Comparison of ENCODE assay signal across 1 cellular context in the genomic region with DNA sequence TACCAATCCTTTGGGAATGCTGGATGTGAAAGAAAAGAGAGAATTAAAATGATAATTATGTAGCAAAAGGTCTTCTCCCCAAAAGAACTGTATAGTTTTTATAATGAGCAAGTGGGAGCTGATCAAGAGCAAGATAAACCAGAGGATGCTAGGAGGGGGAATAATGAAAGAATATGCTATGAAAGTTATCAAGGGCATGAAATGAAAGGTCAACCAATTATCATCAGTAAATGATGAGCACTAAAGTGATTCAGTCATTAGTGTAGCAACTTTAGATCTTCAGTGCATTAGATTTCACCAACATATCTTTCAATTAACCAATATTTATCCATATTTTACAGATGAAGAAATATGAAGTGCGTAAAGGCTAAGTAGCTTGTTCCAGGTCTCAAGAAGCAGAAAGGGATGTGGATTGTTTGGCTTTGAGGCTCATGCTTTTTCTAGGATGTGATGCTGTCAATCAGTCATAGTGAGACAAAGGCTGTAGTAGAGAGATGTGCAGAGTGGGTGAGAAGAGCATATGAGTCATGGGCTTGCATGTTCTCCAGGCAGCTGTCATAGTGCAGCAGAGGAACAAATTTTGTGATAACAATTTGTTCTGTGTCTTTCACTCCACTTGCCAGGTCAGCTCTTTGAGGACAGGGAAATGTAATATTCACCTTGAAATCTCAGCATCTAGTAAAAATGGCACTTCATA.
TF ChIP-seq lines count a peak whose summit lies in the region.

No MANE protein-coding gene starts in this region.

TF ChIP-seq in K562, 482 proteins besides CTCF, POLR2A, EP300 and RAD21:
- no peak for TF ChIP-seq ELF1 (tag; IDR thresholded peaks at IDR 0.05)
- peak; percentile 37; the same call in 1 of the 2 replicates for TF ChIP-seq FOSL1 (tag; conservative IDR thresholded peaks at IDR 0.05)
- TF ChIP-seq MEIS2 (IDR thresholded peaks at IDR 0.05; ENCODE audit: partially characterized antibody), result peak; percentile 10
- TF ChIP-seq, protein P1, sequence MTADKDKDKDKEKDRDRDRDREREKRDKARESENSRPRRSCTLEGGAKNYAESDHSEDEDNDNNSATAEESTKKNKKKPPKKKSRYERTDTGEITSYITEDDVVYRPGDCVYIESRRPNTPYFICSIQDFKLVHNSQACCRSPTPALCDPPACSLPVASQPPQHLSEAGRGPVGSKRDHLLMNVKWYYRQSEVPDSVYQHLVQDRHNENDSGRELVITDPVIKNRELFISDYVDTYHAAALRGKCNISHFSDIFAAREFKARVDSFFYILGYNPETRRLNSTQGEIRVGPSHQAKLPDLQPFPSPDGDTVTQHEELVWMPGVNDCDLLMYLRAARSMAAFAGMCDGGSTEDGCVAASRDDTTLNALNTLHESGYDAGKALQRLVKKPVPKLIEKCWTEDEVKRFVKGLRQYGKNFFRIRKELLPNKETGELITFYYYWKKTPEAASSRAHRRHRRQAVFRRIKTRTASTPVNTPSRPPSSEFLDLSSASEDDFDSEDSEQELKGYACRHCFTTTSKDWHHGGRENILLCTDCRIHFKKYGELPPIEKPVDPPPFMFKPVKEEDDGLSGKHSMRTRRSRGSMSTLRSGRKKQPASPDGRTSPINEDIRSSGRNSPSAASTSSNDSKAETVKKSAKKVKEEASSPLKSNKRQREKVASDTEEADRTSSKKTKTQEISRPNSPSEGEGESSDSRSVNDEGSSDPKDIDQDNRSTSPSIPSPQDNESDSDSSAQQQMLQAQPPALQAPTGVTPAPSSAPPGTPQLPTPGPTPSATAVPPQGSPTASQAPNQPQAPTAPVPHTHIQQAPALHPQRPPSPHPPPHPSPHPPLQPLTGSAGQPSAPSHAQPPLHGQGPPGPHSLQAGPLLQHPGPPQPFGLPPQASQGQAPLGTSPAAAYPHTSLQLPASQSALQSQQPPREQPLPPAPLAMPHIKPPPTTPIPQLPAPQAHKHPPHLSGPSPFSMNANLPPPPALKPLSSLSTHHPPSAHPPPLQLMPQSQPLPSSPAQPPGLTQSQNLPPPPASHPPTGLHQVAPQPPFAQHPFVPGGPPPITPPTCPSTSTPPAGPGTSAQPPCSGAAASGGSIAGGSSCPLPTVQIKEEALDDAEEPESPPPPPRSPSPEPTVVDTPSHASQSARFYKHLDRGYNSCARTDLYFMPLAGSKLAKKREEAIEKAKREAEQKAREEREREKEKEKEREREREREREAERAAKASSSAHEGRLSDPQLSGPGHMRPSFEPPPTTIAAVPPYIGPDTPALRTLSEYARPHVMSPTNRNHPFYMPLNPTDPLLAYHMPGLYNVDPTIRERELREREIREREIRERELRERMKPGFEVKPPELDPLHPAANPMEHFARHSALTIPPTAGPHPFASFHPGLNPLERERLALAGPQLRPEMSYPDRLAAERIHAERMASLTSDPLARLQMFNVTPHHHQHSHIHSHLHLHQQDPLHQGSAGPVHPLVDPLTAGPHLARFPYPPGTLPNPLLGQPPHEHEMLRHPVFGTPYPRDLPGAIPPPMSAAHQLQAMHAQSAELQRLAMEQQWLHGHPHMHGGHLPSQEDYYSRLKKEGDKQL (CRISPR knock-in tag; IDR thresholded peaks at IDR 0.05; ENCODE audit: borderline replicate concordance), result no peak
- no peak for TF ChIP-seq ZBED1 (IDR thresholded peaks at IDR 0.05)
- TF ChIP-seq VEZF1 (CRISPR knock-in tag; IDR thresholded peaks at IDR 0.05), result no peak
- peak; percentile 74 for TF ChIP-seq PKNOX1 (IDR thresholded peaks at IDR 0.05)
- TF ChIP-seq ATF3 (IDR thresholded peaks at IDR 0.05), result peak; percentile 17; the same call in 1 of the 2 replicates
- no peak for TF ChIP-seq ATF3 (CRISPR knock-in tag; conservative IDR thresholded peaks at IDR 0.05)
- TF ChIP-seq ZNF57 (CRISPR knock-in tag; IDR thresholded peaks at IDR 0.05), result no peak
- TF ChIP-seq POLR2AphosphoS5 (IDR thresholded peaks at IDR 0.05; ENCODE audit: control insufficient read depth, insufficient read depth, low read depth, low read length), result no peak
